10 cellular contexts compared by ENCODE assay signal in genomic region chr1:183278736-183279591, GRCh38.
DNase-seq lines count a peak whose midpoint lies in the region; ATAC-seq and TF ChIP-seq lines count a peak whose summit lies in the region.
"Had no signal": no experiment of that assay in that cellular context is flagged by ENCODE, and none has a peak within 500 bp of the region (broad histone marks: within the 10 kb centered on the region; RNA-seq: fewer than 3 reads in every experiment).

No MANE protein-coding gene starts in this region.

- TF ChIP-seq CTCF in endodermal cell (conservative IDR thresholded peaks at IDR 0.05), result no peak
- TF ChIP-seq CTCF in neutrophil (IDR thresholded peaks at IDR 0.05), result no peak

- H3K27me3 ChIP-seq in endodermal cell (ENCODE audit: control insufficient read depth, insufficient read depth, low read length, poor library complexity, severe bottlenecking), result peaks cover 10% of the 10 kb centered on the region
- H3K27me3 ChIP-seq in neutrophil, result no peaks in the 10 kb centered on the region

- ATAC-seq in GM21423 (IDR thresholded peaks at IDR 0.05; ENCODE audit: unreplicated experiment), result no peak
- no peak for ATAC-seq in HG03432 (IDR thresholded peaks at IDR 0.05; ENCODE audit: unreplicated experiment)
- ATAC-seq in activated naive CD4-positive, alpha-beta T cell treated with anti-CD3 and anti-CD28 coated beads, Interleukin-2, amount 50 U/mL, for 72 hours, result no peak
- ATAC-seq: HCT116 had no signal

- H3K4me1 ChIP-seq in endodermal cell (ENCODE audit: control insufficient read depth, insufficient read depth, low read length), result peaks cover 23% of the 10 kb centered on the region
- peaks cover 37 to 40% of the 10 kb centered on the region in 2 experiments for H3K4me1 ChIP-seq in neutrophil (ENCODE audit: control insufficient read depth in 1 of 2, insufficient read depth in 1 of 2, low read depth in 1 of 2, low read length in 1 of 2)

- peaks cover 5% of the 10 kb centered on the region for H3K27me3 Mint-ChIP-seq in endodermal cell (ENCODE audit: insufficient read depth)

- H3K9me3 Mint-ChIP-seq in endodermal cell, result no peaks in the 10 kb centered on the region
- no peaks in the 10 kb centered on the region for H3K9me3 Mint-ChIP-seq in activated naive CD4-positive, alpha-beta T cell treated with anti-CD3 and anti-CD28 coated beads, Interleukin-2, amount 50 U/mL, for 72 hours

- no peak overlapping the region for H3K27ac ChIP-seq in endodermal cell (ENCODE audit: low read depth, low read length)
- H3K27ac ChIP-seq in neutrophil, result peak overlapping the region; percentile 89

- H3K9me3 ChIP-seq in endodermal cell (ENCODE audit: control insufficient read depth, low read length), result no peaks in the 10 kb centered on the region
- no peaks in the 10 kb centered on the region for H3K9me3 ChIP-seq in neutrophil

- H3K36me3 Mint-ChIP-seq in endodermal cell (ENCODE audit: low read depth), result no peaks in the 10 kb centered on the region
- no peaks in the 10 kb centered on the region for H3K36me3 Mint-ChIP-seq in activated naive CD4-positive, alpha-beta T cell treated with anti-CD3 and anti-CD28 coated beads, Interleukin-2, amount 50 U/mL, for 72 hours

- peak overlapping the region; percentile 16 for H3K27ac Mint-ChIP-seq in endodermal cell
- H3K27ac Mint-ChIP-seq in activated naive CD4-positive, alpha-beta T cell treated with anti-CD3 and anti-CD28 coated beads, Interleukin-2, amount 50 U/mL, for 72 hours, result no peak overlapping the region

- H3K9ac ChIP-seq in endodermal cell (ENCODE audit: extremely low read depth, low read length, poor library complexity, severe bottlenecking), result no peak overlapping the region

- H3K36me3 ChIP-seq in endodermal cell (ENCODE audit: control insufficient read depth, insufficient read depth, low read length) (no peaks in the 10 kb centered on the region), neutrophil (no peaks in the 10 kb centered on the region)

- WGBS in endodermal cell (ENCODE audit: insufficient coverage in 1 of 2, insufficient read length in 1 of 2), 2 experiments, result 77 to 79% methylated on average over 10 to 12 of the region's 12 CpGs

- H3K4me3 Mint-ChIP-seq in endodermal cell, result no peak overlapping the region

- DNase-seq in EL, result peak; percentile 95
- DNase-seq in NCI-H226, result peak; percentile 82
- DNase-seq in endodermal cell, result peak; percentile 79
- DNase-seq in effector CD8-positive, alpha-beta T cell (lab: John Stamatoyannopoulos, UW), result no peak
- no peak for DNase-seq in activated naive CD4-positive, alpha-beta T cell treated with anti-CD3 and anti-CD28 coated beads, Interleukin-2, amount 50 U/mL, for 72 hours (ENCODE audit: low spot score in 2 of 2)
- DNase-seq: NCI-H2171 had no signal

- H3K4me1 Mint-ChIP-seq in endodermal cell, result peaks cover 31% of the 10 kb centered on the region

- H3K4me3 ChIP-seq in endodermal cell (ENCODE audit: low read length) (no peak overlapping the region), neutrophil (ENCODE audit: low read depth in 1 of 2, low read length in 1 of 2) (peak overlapping the region in 1 of 2 experiments; percentile 8)

Comparison
In these comparisons a context has a peak if more than half of its experiments do, and no peak if none do; other contexts are left out.
1. DNase-seq: peak in EL (single experiment), NCI-H226 (single experiment) and endodermal cell (single experiment); none in effector CD8-positive, alpha-beta T cell (single experiment) and activated naive CD4-positive, alpha-beta T cell treated with anti-CD3 and anti-CD28 coated beads, Interleukin-2, amount 50 U/mL, for 72 hours (0 of 2).